22 cellular contexts compared by ENCODE assay signal in the genomic region with DNA sequence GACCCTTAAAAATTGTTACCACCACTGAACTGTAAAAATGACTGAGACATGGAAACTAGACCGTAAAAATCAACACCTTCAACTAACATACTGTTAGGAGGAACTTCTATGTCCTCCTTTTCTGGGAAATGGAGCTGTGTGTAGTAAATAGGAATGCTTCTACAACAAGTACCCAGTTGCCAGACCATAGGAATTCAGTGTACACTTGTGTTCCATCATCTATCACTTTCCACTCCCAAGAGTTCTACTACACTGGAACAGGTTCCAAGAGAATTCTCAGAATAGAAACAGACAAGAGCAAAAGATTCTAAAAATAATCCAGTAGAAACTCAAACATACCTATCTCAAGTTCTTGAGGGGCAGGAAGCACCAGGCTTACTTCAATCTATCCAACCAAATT. TPM values are rescaled to one million over a fixed set of nuclear protein-coding genes. Genes with fewer than 3 reads are reported as not detected.
DNase-seq lines count a peak whose midpoint lies in the region; ATAC-seq, FAIRE-seq and TF ChIP-seq lines count a peak whose summit lies in the region.
"Had no signal": no experiment of that assay in that cellular context is flagged by ENCODE, and none has a peak within 500 bp of the region (broad histone marks: within the 10 kb centered on the region; RNA-seq: fewer than 3 reads in every experiment).

No MANE protein-coding gene starts in this region.

- H3K36me3 Mint-ChIP-seq in progenitor cell of endocrine pancreas (ENCODE audit: insufficient read depth) = peaks cover 9% of the 10 kb centered on the region
- peaks cover 5% of the 10 kb centered on the region for H3K36me3 Mint-ChIP-seq in osteocyte (ENCODE audit: unreplicated experiment)
- H3K36me3 Mint-ChIP-seq in naive thymus-derived CD4-positive, alpha-beta T cell = peaks cover 0 to 4% (median 0%) of the 10 kb centered on the region in 5 donors

- H3K27ac ChIP-seq in GM23248 (no peak overlapping the region), GM12878 (ENCODE audit: control insufficient read depth, insufficient read depth) (no peak overlapping the region)
- no peak overlapping the region for H3K27ac ChIP-seq in naive thymus-derived CD4-positive, alpha-beta T cell (ENCODE audit: low read depth, low read length)
- H3K27ac ChIP-seq: BLaER1 treated with 17β-estradiol and CSF1 and Interleukin-3, amounts not matched to agents 10 nM and 100 nM; coronary artery; SJSA1; suprapubic skin had no signal

- H3K4me2 ChIP-seq in GM23248 (ENCODE audit: unreplicated experiment) (no peak overlapping the region), GM12878 (ENCODE audit: control insufficient read depth, insufficient read depth) (no peak overlapping the region)
- H3K4me2 ChIP-seq: BLaER1 treated with 17β-estradiol and CSF1 and Interleukin-3, amounts not matched to agents 10 nM and 100 nM had no signal

- 96 to 100% methylated on average over 1 of the region's 1 CpG for WGBS in GM23248 (ENCODE audit: low coverage in 1 of 2, low lambda C conversion rate in 2 of 2, missing lambda C conversion rate in 2 of 2), 2 experiments
- WGBS in GM12878 (ENCODE audit: insufficient coverage, insufficient replicate concordance, low lambda C conversion rate, missing lambda C conversion rate) = 92% methylated on average over 1 of the region's 1 CpG

- peaks cover 13% of the 10 kb centered on the region; the same call in 1 of the 2 replicates for H3F3A ChIP-seq in GM23248 (ENCODE audit: insufficient read depth)

- H3K4me3 ChIP-seq in GM23248 = no peak overlapping the region
- no peak overlapping the region for H3K4me3 ChIP-seq in GM12878
- no peak overlapping the region for H3K4me3 ChIP-seq in naive thymus-derived CD4-positive, alpha-beta T cell (ENCODE audit: low read length)
- H3K4me3 ChIP-seq: BLaER1 treated with 17β-estradiol and CSF1 and Interleukin-3, amounts not matched to agents 10 nM and 100 nM; coronary artery; SJSA1; suprapubic skin had no signal

- CTCF ChIA-PET in GM12878 (lab: Yijun Ruan, JAX) = interaction anchor here (0.6 kb wide), 1 partner anchor 39 kb away, joined by 3 read pairs; no protein-coding TSS in a partner anchor
- CTCF ChIA-PET in naive thymus-derived CD4-positive, alpha-beta T cell (lab: Charles Lee) = no interaction called here

- H3K9ac ChIP-seq in GM23248 (no peak overlapping the region), GM12878 (ENCODE audit: control insufficient read depth, insufficient read depth, low read length) (no peak overlapping the region)
- H3K9ac ChIP-seq: BLaER1 treated with 17β-estradiol and CSF1 and Interleukin-3, amounts not matched to agents 10 nM and 100 nM had no signal

- no peak for ATAC-seq in GM12878
- peak; percentile 92 for ATAC-seq in Right ventricle myocardium superior (ENCODE audit: poor library complexity)
- no peak for ATAC-seq in GM19351 (IDR thresholded peaks at IDR 0.05; ENCODE audit: unreplicated experiment)
- ATAC-seq in naive thymus-derived CD4-positive, alpha-beta T cell = no peak

- POLR2A ChIA-PET in GM12878 (lab: Charles Lee) = interaction anchor here (0.7 kb wide), 1 partner anchor 206 kb away, joined by 3 read pairs; no protein-coding TSS in a partner anchor
- POLR2A ChIA-PET in naive thymus-derived CD4-positive, alpha-beta T cell (lab: Charles Lee) = no interaction called here

- peak; percentile 7 for DNase-seq in GM23248
- DNase-seq in GM12878 (ENCODE audit: low read depth, low spot score) = no peak
- DNase-seq in Right ventricle myocardium superior = no peak
- DNase-seq in progenitor cell of endocrine pancreas (ENCODE audit: low spot score, unreplicated experiment) = no peak
- DNase-seq in HCEC 1CT = no peak
- no peak for DNase-seq in osteocyte (ENCODE audit: extremely low spot score, unreplicated experiment)
- no peak for DNase-seq in naive thymus-derived CD4-positive, alpha-beta T cell
- DNase-seq: amniotic stem cell; DMS79 treated with DMSO at 0.1 percent for 48 hours; hypothalamus; kidney glomerular epithelial cell; NCI-H2029 treated with DMSO at 0.1 percent for 48 hours; NCI-H69; occipital lobe; OCI-M1; stimulated activated CD4-positive, alpha-beta T cell treated with anti-CD3 and anti-CD28 coated beads, Interleukin-2, amount 100 ng/mL, for 48 hours had no signal

- peaks cover 3% of the 10 kb centered on the region for H3K4me1 Mint-ChIP-seq in progenitor cell of endocrine pancreas (ENCODE audit: low read depth)
- peaks cover 10% of the 10 kb centered on the region for H3K4me1 Mint-ChIP-seq in osteocyte (ENCODE audit: unreplicated experiment)
- H3K4me1 Mint-ChIP-seq in naive thymus-derived CD4-positive, alpha-beta T cell = peaks cover 3 to 27% (median 20%) of the 10 kb centered on the region in 7 donors

- TF ChIP-seq POLR2A in GM12878 (IDR thresholded peaks at IDR 0.05; ENCODE audit: low read depth, low read length) = no peak

- H3K4me3 Mint-ChIP-seq in progenitor cell of endocrine pancreas (ENCODE audit: low read depth) (no peak overlapping the region), osteocyte (ENCODE audit: unreplicated experiment) (no peak overlapping the region)
- H3K4me3 Mint-ChIP-seq in naive thymus-derived CD4-positive, alpha-beta T cell = no peak overlapping the region
- H3K4me3 Mint-ChIP-seq: activated T-helper 1 cell treated with anti-CD3 and anti-CD28 coated beads, Interleukin-12 subunit alpha, Interleukin-12 subunit beta, Interleukin-2, Interleukin-4 antibody, amounts not matched to agents 30 ng/mL and 10 ng/mL and 1 ng/mL, durations not matched to agents 14 hours and 24 hours and 36 hours had no signal

- RAD21 ChIA-PET in GM12878 (lab: Charles Lee; ENCODE audit: unreplicated experiment) = no interaction called here

- H3K27me3 ChIP-seq in GM23248 (replicated peaks; ENCODE audit: insufficient read depth) = no peaks in the 10 kb centered on the region
- no peaks in the 10 kb centered on the region for H3K27me3 ChIP-seq in GM12878 (replicated peaks in 1 of 2; ENCODE audit: control insufficient read depth in 2 of 2, insufficient read depth in 2 of 2, low read length in 1 of 2)
- no peaks in the 10 kb centered on the region for H3K27me3 ChIP-seq in naive thymus-derived CD4-positive, alpha-beta T cell (ENCODE audit: control insufficient read depth in 2 of 2, insufficient read depth in 2 of 2, low read length in 2 of 2)
- H3K27me3 ChIP-seq: BLaER1 treated with 17β-estradiol and CSF1 and Interleukin-3, amounts not matched to agents 10 nM and 100 nM; SJSA1; suprapubic skin had no signal

- FAIRE-seq in GM12878 (lab: Jason Lieb, UNC) = no peak

- SMC1A ChIA-PET in GM12878 (lab: Charles Lee; ENCODE audit: uncharacterized antibody, unreplicated experiment) = interaction anchor here (0.7 to 1.1 kb wide), 2 partner anchors 14 to 211 kb away, joined by 3 to 4 read pairs; no protein-coding TSS in a partner anchor

- TSS peak; percentile 12 for BruUV-seq in GM12878 (replicated peaks; lab: Mats Ljungman, UMichigan)

- intact Hi-C loops in GM12878 (cut with micrococcal nuclease; ENCODE audit: unreplicated experiment) (no loop called here), Right ventricle myocardium superior (cut with DNase I) (no loop called here)
- intact Hi-C loops in naive thymus-derived CD4-positive, alpha-beta T cell (cut with micrococcal nuclease) = no loop called here

- H3K79me2 ChIP-seq in GM23248 (ENCODE audit: insufficient read depth) (peaks cover 100% of the 10 kb centered on the region), GM12878 (ENCODE audit: control insufficient read depth, insufficient read depth, low read length) (peaks cover 29% of the 10 kb centered on the region)

- H3K27me3 Mint-ChIP-seq in progenitor cell of endocrine pancreas = no peaks in the 10 kb centered on the region
- no peaks in the 10 kb centered on the region for H3K27me3 Mint-ChIP-seq in osteocyte (ENCODE audit: unreplicated experiment)
- no peaks in the 10 kb centered on the region for H3K27me3 Mint-ChIP-seq in naive thymus-derived CD4-positive, alpha-beta T cell

- H3K27ac Mint-ChIP-seq in progenitor cell of endocrine pancreas (peak overlapping the region; percentile 84), osteocyte (ENCODE audit: unreplicated experiment) (no peak overlapping the region)
- H3K27ac Mint-ChIP-seq in naive thymus-derived CD4-positive, alpha-beta T cell = peak overlapping the region in 2 of 9 donors; percentile 21 to 59
- H3K27ac Mint-ChIP-seq: activated T-helper 1 cell treated with anti-CD3 and anti-CD28 coated beads, Interleukin-12 subunit alpha, Interleukin-12 subunit beta, Interleukin-2, Interleukin-4 antibody, amounts not matched to agents 30 ng/mL and 10 ng/mL and 1 ng/mL, durations not matched to agents 14 hours and 24 hours and 36 hours had no signal

- H3K4me1 ChIP-seq in GM23248 (ENCODE audit: insufficient read depth) (no peaks in the 10 kb centered on the region), GM12878 (ENCODE audit: control insufficient read depth, insufficient read depth, low read length) (no peaks in the 10 kb centered on the region)
- H3K4me1 ChIP-seq in naive thymus-derived CD4-positive, alpha-beta T cell (ENCODE audit: control insufficient read depth in 2 of 2, insufficient read depth in 2 of 2, low read length in 2 of 2) = no peaks in the 10 kb centered on the region
- H3K4me1 ChIP-seq: BLaER1 treated with 17β-estradiol and CSF1 and Interleukin-3, amounts not matched to agents 10 nM and 100 nM; SJSA1; suprapubic skin had no signal

- no peak for TF ChIP-seq CTCF in GM12878 (IDR thresholded peaks at IDR 0.05 in 2 of 3, conservative IDR thresholded peaks at IDR 0.05 in 1 of 3; ENCODE audit: control insufficient read depth in 2 of 3, extremely low read depth in 1 of 3, insufficient read depth in 1 of 3, low read depth in 3 of 3, low read length in 3 of 3)
- TF ChIP-seq CTCF in progenitor cell of endocrine pancreas (IDR thresholded peaks at IDR 0.05; ENCODE audit: unreplicated experiment) = no peak
- TF ChIP-seq CTCF in osteocyte (IDR thresholded peaks at IDR 0.05) = no peak

- no peaks in the 10 kb centered on the region for H3K9me2 ChIP-seq in GM23248 (ENCODE audit: insufficient read depth)

- no peak for TF ChIP-seq RAD21 in GM12878 (IDR thresholded peaks at IDR 0.05; ENCODE audit: insufficient read depth, low read depth, low read length)

- in situ Hi-C loops in GM23248 (cut with MboI) (no loop called here), GM12878 (cut with MboI) (no loop called here)

- H3K36me3 ChIP-seq in GM23248 (ENCODE audit: low read depth) = no peaks in the 10 kb centered on the region
- peaks cover 0 to 1% of the 10 kb centered on the region in 2 experiments; a peak in 1 of 4 replicates for H3K36me3 ChIP-seq in GM12878 (ENCODE audit: control insufficient read depth in 2 of 2, insufficient read depth in 2 of 2, low read length in 1 of 2)
- no peaks in the 10 kb centered on the region for H3K36me3 ChIP-seq in naive thymus-derived CD4-positive, alpha-beta T cell (ENCODE audit: control insufficient read depth in 2 of 3, insufficient read depth in 3 of 3, low read length in 3 of 3)
- H3K36me3 ChIP-seq: SJSA1, suprapubic skin had no signal

- H3K9me3 ChIP-seq in GM23248 (ENCODE audit: low read depth) = no peaks in the 10 kb centered on the region
- H3K9me3 ChIP-seq in GM12878 (replicated peaks; ENCODE audit: control insufficient read depth, insufficient read depth, low read length) = no peaks in the 10 kb centered on the region
- H3K9me3 ChIP-seq in naive thymus-derived CD4-positive, alpha-beta T cell (ENCODE audit: control insufficient read depth in 2 of 3, low read length in 3 of 3) = no peaks in the 10 kb centered on the region
- H3K9me3 ChIP-seq: BLaER1 treated with 17β-estradiol and CSF1 and Interleukin-3, amounts not matched to agents 10 nM and 100 nM; SJSA1; suprapubic skin had no signal

- TF ChIP-seq EP300 in GM12878 (IDR thresholded peaks at IDR 0.05; ENCODE audit: borderline replicate concordance in 1 of 2, control insufficient read depth in 1 of 2, low read depth in 2 of 2, low read length in 2 of 2) = no peak

- H3K9me3 Mint-ChIP-seq in progenitor cell of endocrine pancreas (ENCODE audit: low read depth) (no peaks in the 10 kb centered on the region), osteocyte (ENCODE audit: unreplicated experiment) (no peaks in the 10 kb centered on the region)
- H3K9me3 Mint-ChIP-seq in naive thymus-derived CD4-positive, alpha-beta T cell = no peaks in the 10 kb centered on the region
- H3K9me3 Mint-ChIP-seq: activated T-helper 1 cell treated with anti-CD3 and anti-CD28 coated beads, Interleukin-12 subunit alpha, Interleukin-12 subunit beta, Interleukin-2, Interleukin-4 antibody, amounts not matched to agents 30 ng/mL and 10 ng/mL and 1 ng/mL, durations not matched to agents 14 hours and 24 hours and 36 hours had no signal

- H2AFZ ChIP-seq in GM23248 (no peak overlapping the region), GM12878 (ENCODE audit: control insufficient read depth, low read depth, low read length) (no peak overlapping the region)

- 0 out of 2 replicates have a peak, but pooled peaks cover 10% of the 10 kb centered on the region for H4K20me1 ChIP-seq in GM23248 (ENCODE audit: insufficient read depth)
- H4K20me1 ChIP-seq in GM12878 (ENCODE audit: control insufficient read depth, insufficient read depth) = no peaks in the 10 kb centered on the region

RNA-seq across cellular contexts. Expression of gene UBAP2, which starts 23.6 kb away (rescaled TPM):
- 13.0 and 13.3 TPM in 2 replicates for total RNA-seq in GM23248 (2014; rRNA removed; shearing (Covaris generic))
- polyA plus RNA-seq in GM23248 (2016; fragmentation: Nextera tagmentation; extraction: Ambion mirVana) = 12.5 and 13.9 TPM in 2 replicates
- 114 and 119 TPM in 2 replicates for total RNA-seq in GM12878 (2013; cell fraction: nucleolus; rRNA removed)
- total RNA-seq in GM12878 (2014; rRNA removed) = 22.0 and 22.3 TPM in 2 replicates
- 20.3 and 21.9 TPM in 2 replicates for total RNA-seq in GM12878 (2014; rRNA removed; fragmentation: Illumina TruSeq; extraction: Trizol)
- total RNA-seq in GM12878 (2021) = 45.3 and 48.2 TPM in 2 replicates
- polyA plus RNA-seq in GM12878 (2011; ENCODE audit: low read depth) = 17.8 TPM
- polyA plus RNA-seq in GM12878 (2011; rRNA removed) = 9.5 and 22.5 TPM in 2 replicates
- 21.6 and 21.9 TPM in 2 replicates for polyA plus RNA-seq in GM12878 (2011; cell fraction: cytosol; rRNA removed)
- 60.3 and 61.3 TPM in 2 replicates for polyA plus RNA-seq in GM12878 (2011; cell fraction: nucleus; rRNA removed)
- 22.6 and 23.5 TPM in 2 replicates for polyA plus RNA-seq in GM12878 (2012)
- 36.9 and 37.2 TPM in 2 replicates for polyA plus RNA-seq in GM12878 (2014; fragmentation: Illumina TruSeq; extraction: Trizol)
- polyA plus RNA-seq in GM12878 (2014; fragmentation: Nextera tagmentation; extraction: Ambion mirVana) = 10 to 100 TPM in 1 of 2 experiments, 1 to 10 TPM in 1; 8.5 to 11.4 TPM
- 33.7 and 36.2 TPM in 2 replicates for polyA plus RNA-seq in GM12878 (2014; rRNA removed)
- polyA plus RNA-seq in GM12878 (2016; fragmentation: Nextera tagmentation; extraction: Ambion mirVana) = 10 to 100 TPM; 38.7 to 42.5 TPM
- polyA minus RNA-seq in GM12878 (2011; rRNA and poly(A)+ RNA removed) = 24.5 and 27.9 TPM in 2 replicates
- 11.0 and 15.0 TPM in 2 replicates for polyA minus RNA-seq in GM12878 (2011; cell fraction: cytosol; rRNA and poly(A)+ RNA removed)
- 18.9 and 36.1 TPM in 2 replicates for polyA minus RNA-seq in GM12878 (2011; cell fraction: nucleus; rRNA and poly(A)+ RNA removed)
- 26.6 TPM for total RNA-seq in Right ventricle myocardium superior
- 56.7 and 58.1 TPM in 2 replicates for total RNA-seq in progenitor cell of endocrine pancreas
- total RNA-seq in osteocyte = 39.9 and 40.6 TPM in 2 replicates
- 10 to 100 TPM; 29.7 to 48.4 (median 36.4) TPM for total RNA-seq in naive thymus-derived CD4-positive, alpha-beta T cell
- 10 to 100 TPM; 13.0 to 19.5 TPM for polyA plus RNA-seq in naive thymus-derived CD4-positive, alpha-beta T cell
